ENCODE assay signal across 12 cellular contexts in genomic region chr2:156526950-156527636, GRCh38.
DNase-seq lines count a peak whose midpoint lies in the region; ATAC-seq lines count a peak whose summit lies in the region.
"Had no signal": no experiment of that assay in that cellular context is flagged by ENCODE, and none has a peak within 500 bp of the region (broad histone marks: within the 10 kb centered on the region; RNA-seq: fewer than 3 reads in every experiment).

No MANE protein-coding gene starts in this region.

- no peaks in the 10 kb centered on the region for H3K36me3 Mint-ChIP-seq in activated CD4-positive, alpha-beta T cell treated with anti-CD3 and anti-CD28 coated beads for 36 hours (ENCODE audit: low read depth)
- H3K36me3 Mint-ChIP-seq in stimulated activated naive B cell treated with anti-CD40 and anti-IgM and Interleukin-4, amounts not matched to agents 10 μg/mL and 1 μg/mL and 100 μg/mL, for 72 hours, result peaks cover 0 to 10% of the 10 kb centered on the region in 2 donors
- peaks cover 2% of the 10 kb centered on the region for H3K36me3 Mint-ChIP-seq in T-helper 2 cell treated with Interferon-gamma antibody and Interleukin-4, amounts not matched to agents 5 μg/mL and 100 μg/mL, for 36 hours (ENCODE audit: low read depth)

- no peak for DNase-seq in activated CD4-positive, alpha-beta T cell treated with anti-CD3 and anti-CD28 coated beads for 36 hours
- no peak for DNase-seq in activated CD4-positive, alpha-beta T cell treated with anti-CD3 and anti-CD28 coated beads, Interleukin-2, amount 50 U/mL, for 4 hours
- no peak for DNase-seq in stimulated activated naive B cell treated with anti-CD40 and anti-IgM and Interleukin-4, amounts not matched to agents 10 μg/mL and 1 μg/mL and 100 μg/mL, for 72 hours
- no peak for DNase-seq in T-helper 2 cell treated with Interferon-gamma antibody and Interleukin-4, amounts not matched to agents 5 μg/mL and 100 μg/mL, for 36 hours (ENCODE audit: low spot score)
- DNase-seq in islet precursor cell, result no peak
- no peak for DNase-seq in anterior cingulate cortex (lab: John Stamatoyannopoulos, UW)
- DNase-seq: activated T-cell treated with anti-CD3 and anti-CD28 coated beads, Interleukin-2, amount 50 U/mL, for 1 hour; foreskin fibroblast; NCI-H1436 treated with DMSO at 0.1 percent for 48 hours; right cardiac atrium had no signal

- peak; percentile 78 for ATAC-seq in activated CD4-positive, alpha-beta T cell treated with anti-CD3 and anti-CD28 coated beads for 36 hours
- peak; percentile 96 for ATAC-seq in GM21723 (IDR thresholded peaks at IDR 0.05; ENCODE audit: unreplicated experiment)
- ATAC-seq in HG03175 (IDR thresholded peaks at IDR 0.05; ENCODE audit: unreplicated experiment), result peak; percentile 95
- ATAC-seq in stimulated activated naive B cell treated with anti-CD40 and anti-IgM and Interleukin-4, amounts not matched to agents 10 μg/mL and 1 μg/mL and 100 μg/mL, for 72 hours (replicated peaks), result peak; percentile 96 to 98
- ATAC-seq: right cardiac atrium had no signal

- no peak overlapping the region for H3K27ac Mint-ChIP-seq in activated CD4-positive, alpha-beta T cell treated with anti-CD3 and anti-CD28 coated beads for 36 hours
- peak overlapping the region; percentile 87 for H3K27ac Mint-ChIP-seq in stimulated activated naive B cell treated with anti-CD40 and anti-IgM and Interleukin-4, amounts not matched to agents 10 μg/mL and 1 μg/mL and 100 μg/mL, for 72 hours
- H3K27ac Mint-ChIP-seq in T-helper 2 cell treated with Interferon-gamma antibody and Interleukin-4, amounts not matched to agents 5 μg/mL and 100 μg/mL, for 36 hours, result no peak overlapping the region

- H3K4me3 Mint-ChIP-seq in activated CD4-positive, alpha-beta T cell treated with anti-CD3 and anti-CD28 coated beads for 36 hours, result no peak overlapping the region
- peak overlapping the region; percentile 14 to 25 for H3K4me3 Mint-ChIP-seq in stimulated activated naive B cell treated with anti-CD40 and anti-IgM and Interleukin-4, amounts not matched to agents 10 μg/mL and 1 μg/mL and 100 μg/mL, for 72 hours
- H3K4me3 Mint-ChIP-seq in T-helper 2 cell treated with Interferon-gamma antibody and Interleukin-4, amounts not matched to agents 5 μg/mL and 100 μg/mL, for 36 hours, result no peak overlapping the region

- no peaks in the 10 kb centered on the region for H3K27me3 Mint-ChIP-seq in activated CD4-positive, alpha-beta T cell treated with anti-CD3 and anti-CD28 coated beads for 36 hours
- H3K27me3 Mint-ChIP-seq in stimulated activated naive B cell treated with anti-CD40 and anti-IgM and Interleukin-4, amounts not matched to agents 10 μg/mL and 1 μg/mL and 100 μg/mL, for 72 hours, result no peaks in the 10 kb centered on the region
- H3K27me3 Mint-ChIP-seq in T-helper 2 cell treated with Interferon-gamma antibody and Interleukin-4, amounts not matched to agents 5 μg/mL and 100 μg/mL, for 36 hours (ENCODE audit: low read depth), result no peaks in the 10 kb centered on the region

- peaks cover 10% of the 10 kb centered on the region for H3K4me1 Mint-ChIP-seq in activated CD4-positive, alpha-beta T cell treated with anti-CD3 and anti-CD28 coated beads for 36 hours
- peaks cover 2 to 11% of the 10 kb centered on the region in 2 donors for H3K4me1 Mint-ChIP-seq in stimulated activated naive B cell treated with anti-CD40 and anti-IgM and Interleukin-4, amounts not matched to agents 10 μg/mL and 1 μg/mL and 100 μg/mL, for 72 hours
- peaks cover 6% of the 10 kb centered on the region for H3K4me1 Mint-ChIP-seq in T-helper 2 cell treated with Interferon-gamma antibody and Interleukin-4, amounts not matched to agents 5 μg/mL and 100 μg/mL, for 36 hours (ENCODE audit: low read depth)

- intact Hi-C loops in activated CD4-positive, alpha-beta T cell treated with anti-CD3 and anti-CD28 coated beads for 36 hours (cut with DNase I, micrococcal nuclease), result loop anchor here in 1 of 2 experiments (5.0 kb wide), 1 partner anchor 190 kb away; no protein-coding TSS in a partner anchor

- POLR2A ChIA-PET in activated CD4-positive, alpha-beta T cell treated with anti-CD3 and anti-CD28 coated beads for 36 hours (lab: Charles Lee), result no interaction called here

- no peaks in the 10 kb centered on the region for H3K9me3 Mint-ChIP-seq in activated CD4-positive, alpha-beta T cell treated with anti-CD3 and anti-CD28 coated beads for 36 hours (ENCODE audit: low read depth)
- no peaks in the 10 kb centered on the region for H3K9me3 Mint-ChIP-seq in stimulated activated naive B cell treated with anti-CD40 and anti-IgM and Interleukin-4, amounts not matched to agents 10 μg/mL and 1 μg/mL and 100 μg/mL, for 72 hours
- H3K9me3 Mint-ChIP-seq in T-helper 2 cell treated with Interferon-gamma antibody and Interleukin-4, amounts not matched to agents 5 μg/mL and 100 μg/mL, for 36 hours, result no peaks in the 10 kb centered on the region

- CTCF ChIA-PET in activated CD4-positive, alpha-beta T cell treated with anti-CD3 and anti-CD28 coated beads for 36 hours (lab: Charles Lee), result no interaction called here

Comparison
In these comparisons a context has a peak if more than half of its experiments do, and no peak if none do; other contexts are left out.
1. H3K4me3 Mint-ChIP-seq: peak in stimulated activated naive B cell treated with anti-CD40 and anti-IgM and Interleukin-4, amounts not matched to agents 10 μg/mL and 1 μg/mL and 100 μg/mL, for 72 hours (2 of 2); none in activated CD4-positive, alpha-beta T cell treated with anti-CD3 and anti-CD28 coated beads for 36 hours (single experiment) and T-helper 2 cell treated with Interferon-gamma antibody and Interleukin-4, amounts not matched to agents 5 μg/mL and 100 μg/mL, for 36 hours (single experiment).
2. Peak in every context shown above with its lines, with median percentiles within 50 percentile points of each other: ATAC-seq.